Comparison of ENCODE assay signal across 14 cellular contexts in the genomic region with DNA sequence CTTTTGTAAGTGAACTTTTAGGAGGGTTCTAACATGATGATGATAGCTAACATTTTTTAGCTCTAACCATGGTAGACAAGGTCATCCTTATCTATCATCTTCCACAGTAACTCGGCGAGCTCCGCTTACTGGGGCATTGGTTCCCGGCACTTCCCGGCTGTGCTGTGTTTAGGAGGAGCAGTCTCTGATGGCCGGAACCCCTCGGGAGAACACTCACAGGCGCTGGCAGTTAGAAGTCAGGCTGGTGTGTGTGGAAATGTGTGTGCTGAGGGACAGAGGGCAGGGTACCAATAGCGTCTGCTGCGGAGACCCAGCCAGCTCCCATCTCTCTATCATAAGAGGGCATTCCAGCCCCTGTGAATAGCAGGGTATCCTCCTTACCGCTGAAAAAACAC.
DNase-seq lines count a peak whose midpoint lies in the region; ATAC-seq and TF ChIP-seq lines count a peak whose summit lies in the region.
"Had no signal": no experiment of that assay in that cellular context is flagged by ENCODE, and none has a peak within 500 bp of the region (broad histone marks: within the 10 kb centered on the region; RNA-seq: fewer than 3 reads in every experiment).

No MANE protein-coding gene starts in this region.

- H3K4me2 ChIP-seq in Loucy (ENCODE audit: low read depth, low read length, poor library complexity, severe bottlenecking) = peak overlapping the region; percentile 51
- H3K4me2 ChIP-seq: GM23338 had no signal

- peak overlapping the region; percentile 63 for H3K27ac ChIP-seq in 22Rv1
- H3K27ac ChIP-seq: C4-2B had no signal

- TF ChIP-seq CTCF in 22Rv1 (IDR thresholded peaks at IDR 0.05) (no peak), Loucy (conservative IDR thresholded peaks at IDR 0.05; ENCODE audit: low read length) (no peak), nephron (IDR thresholded peaks at IDR 0.05; ENCODE audit: unreplicated experiment in 3 of 3) (no peak)

- intact Hi-C loops in posterior vena cava (cut with DNase I) = no loop called here

- H3K9me3 Mint-ChIP-seq in nephron = no peaks in the 10 kb centered on the region
- H3K9me3 Mint-ChIP-seq in activated CD8-positive, alpha-beta T cell treated with anti-CD3 and anti-CD28 coated beads, Interleukin-2, amount 10 ng/mL, durations not matched to agents 7 days and 5 days (ENCODE audit: insufficient read depth) = no peaks in the 10 kb centered on the region
- H3K9me3 Mint-ChIP-seq: CD4-positive, alpha-beta T cell; GM23338 had no signal

- H3K79me2 ChIP-seq in Loucy (ENCODE audit: insufficient read depth, low read length) = no peaks in the 10 kb centered on the region

- no peak overlapping the region for H3K9ac ChIP-seq in Loucy (ENCODE audit: low read depth, low read length, poor library complexity, severe bottlenecking)

- H3F3A ChIP-seq in Loucy (ENCODE audit: low read depth) = no peaks in the 10 kb centered on the region

- H3K36me3 Mint-ChIP-seq in nephron (ENCODE audit: low read depth) = no peaks in the 10 kb centered on the region
- no peaks in the 10 kb centered on the region for H3K36me3 Mint-ChIP-seq in activated CD8-positive, alpha-beta T cell treated with anti-CD3 and anti-CD28 coated beads, Interleukin-2, amount 10 ng/mL, durations not matched to agents 7 days and 5 days (ENCODE audit: low read depth)

- POLR2A ChIA-PET in activated CD8-positive, alpha-beta T cell treated with anti-CD3 and anti-CD28 coated beads, Interleukin-2, amount 10 ng/mL, durations not matched to agents 7 days and 5 days (lab: Charles Lee) = no interaction called here

- H3K9me2 ChIP-seq in Loucy (replicated peaks; ENCODE audit: low read depth, low read length) = no peaks in the 10 kb centered on the region

- peak overlapping the region; percentile 62; the same call in 1 of the 2 replicates for H2AFZ ChIP-seq in Loucy (ENCODE audit: low read length)
- H2AFZ ChIP-seq: GM23338 had no signal

- peaks cover 31% of the 10 kb centered on the region for H3K4me1 Mint-ChIP-seq in nephron
- no peaks in the 10 kb centered on the region for H3K4me1 Mint-ChIP-seq in activated CD8-positive, alpha-beta T cell treated with anti-CD3 and anti-CD28 coated beads, Interleukin-2, amount 10 ng/mL, durations not matched to agents 7 days and 5 days (ENCODE audit: low read depth)

- DNase-seq in posterior vena cava (ENCODE audit: low spot score) (peak; percentile 35), NCI-H187 treated with DMSO at 0.1 percent for 48 hours (lab: John Stamatoyannopoulos, UW) (no peak), anterior cingulate cortex (lab: John Stamatoyannopoulos, UW) (no peak)
- no peak for DNase-seq in activated CD8-positive, alpha-beta T cell treated with anti-CD3 and anti-CD28 coated beads, Interleukin-2, amount 10 ng/mL, durations not matched to agents 7 days and 5 days
- DNase-seq: Caco-2; CD4-positive, alpha-beta T cell; HCEC 1CT had no signal

- CTCF ChIA-PET in activated CD8-positive, alpha-beta T cell treated with anti-CD3 and anti-CD28 coated beads, Interleukin-2, amount 10 ng/mL, durations not matched to agents 7 days and 5 days (lab: Charles Lee) = no interaction called here

- H3K27ac Mint-ChIP-seq in nephron = peak overlapping the region in 2 of 3 experiments; percentile 3 to 29
- no peak overlapping the region for H3K27ac Mint-ChIP-seq in activated CD8-positive, alpha-beta T cell treated with anti-CD3 and anti-CD28 coated beads, Interleukin-2, amount 10 ng/mL, durations not matched to agents 7 days and 5 days
- H3K27ac Mint-ChIP-seq: B cell; CD4-positive, alpha-beta T cell; GM23338 had no signal

- H3K36me3 ChIP-seq in Loucy (ENCODE audit: insufficient read depth, low read length) = no peaks in the 10 kb centered on the region

- H3K4me3 ChIP-seq in Loucy (ENCODE audit: low read length, poor library complexity, severe bottlenecking) = peak overlapping the region; percentile 29
- H3K4me3 ChIP-seq: GM23338 had no signal

- H3K9me3 ChIP-seq in Loucy (ENCODE audit: insufficient read depth, low read depth, low read length) = no peaks in the 10 kb centered on the region

- H3K27me3 Mint-ChIP-seq in nephron (ENCODE audit: low read depth) = peaks cover 19% of the 10 kb centered on the region
- H3K27me3 Mint-ChIP-seq in activated CD8-positive, alpha-beta T cell treated with anti-CD3 and anti-CD28 coated beads, Interleukin-2, amount 10 ng/mL, durations not matched to agents 7 days and 5 days (ENCODE audit: low read depth) = peaks cover 6% of the 10 kb centered on the region
- H3K27me3 Mint-ChIP-seq: CD4-positive, alpha-beta T cell had no signal

- H3K4me1 ChIP-seq in Loucy (ENCODE audit: insufficient read depth, low read length, poor library complexity, severe bottlenecking) = peaks cover 11% of the 10 kb centered on the region
- H3K4me1 ChIP-seq: Caco-2 had no signal

- no peaks in the 10 kb centered on the region for H4K20me1 ChIP-seq in Loucy (ENCODE audit: insufficient read depth, low read length, poor library complexity, severe bottlenecking)

- H3K27me3 ChIP-seq in Loucy (ENCODE audit: insufficient read depth, low read length, poor library complexity, severe bottlenecking) = no peaks in the 10 kb centered on the region

- ATAC-seq in GM21723 (IDR thresholded peaks at IDR 0.05; ENCODE audit: unreplicated experiment) = no peak
- ATAC-seq in activated CD8-positive, alpha-beta T cell treated with anti-CD3 and anti-CD28 coated beads, Interleukin-2, amount 10 ng/mL, durations not matched to agents 7 days and 5 days = no peak
- ATAC-seq: GM23338 had no signal

- no peak overlapping the region for H3K4me3 Mint-ChIP-seq in nephron
- H3K4me3 Mint-ChIP-seq in activated CD8-positive, alpha-beta T cell treated with anti-CD3 and anti-CD28 coated beads, Interleukin-2, amount 10 ng/mL, durations not matched to agents 7 days and 5 days = no peak overlapping the region
- H3K4me3 Mint-ChIP-seq: B cell; CD4-positive, alpha-beta T cell; GM23338 had no signal
